Comparison of ENCODE assay signal across 8 cellular contexts in the genomic region with DNA sequence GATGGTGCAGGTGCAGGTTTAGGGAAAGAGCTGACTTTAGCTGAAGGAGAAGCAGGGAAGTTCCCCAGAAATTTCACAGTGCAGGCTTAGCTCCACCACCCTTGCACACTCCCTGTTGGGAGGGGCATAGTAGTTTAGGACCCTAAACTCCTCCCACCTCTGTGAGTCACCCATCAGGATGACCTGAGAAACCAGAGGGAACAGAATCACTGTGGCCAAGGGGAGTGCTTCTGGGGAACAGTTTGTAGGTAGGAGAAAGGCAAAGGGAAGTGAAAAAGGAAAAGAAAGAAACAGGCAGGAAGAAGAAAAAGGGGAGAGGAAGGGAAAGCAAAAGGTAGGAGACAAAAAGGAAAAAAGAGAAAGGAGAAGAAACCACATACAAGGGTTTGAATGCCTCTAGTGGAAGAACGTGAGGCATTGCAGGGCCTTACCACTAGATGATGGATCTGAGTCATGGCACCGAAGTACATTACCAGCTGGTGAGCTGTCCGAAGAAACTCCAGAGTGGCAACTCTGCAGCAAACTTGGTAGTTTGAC.
A peak's percentile ranks its signal among the peaks of the same experiment; 100 is the strongest.
DNase-seq lines count a peak whose midpoint lies in the region; ATAC-seq and TF ChIP-seq lines count a peak whose summit lies in the region.

No MANE protein-coding gene starts in this region.

- H3K36me3 ChIP-seq in esophagus muscularis mucosa, result no peaks in the 10 kb centered on the region
- no peaks in the 10 kb centered on the region for H3K36me3 ChIP-seq in gastrocnemius medialis

- TF ChIP-seq CTCF in esophagus muscularis mucosa (IDR thresholded peaks at IDR 0.05) (peak in 1 of 3 experiments; percentile 24), gastrocnemius medialis (IDR thresholded peaks at IDR 0.05 in 4 of 5, conservative IDR thresholded peaks at IDR 0.05 in 1 of 5) (no peak)

- H3K4me3 ChIP-seq in esophagus muscularis mucosa, result no peak overlapping the region
- H3K4me3 ChIP-seq in skeletal muscle cell (ENCODE audit: low read depth, low read length), result no peak overlapping the region
- no peak overlapping the region for H3K4me3 ChIP-seq in gastrocnemius medialis

- peak; percentile 94 for ATAC-seq in GM18519 (IDR thresholded peaks at IDR 0.05; ENCODE audit: low FRiP score, unreplicated experiment)
- peak; percentile 56 for ATAC-seq in HG02885 (IDR thresholded peaks at IDR 0.05; ENCODE audit: poor library complexity, unreplicated experiment)
- ATAC-seq in HG03571 (IDR thresholded peaks at IDR 0.05; ENCODE audit: unreplicated experiment), result no peak
- no peak for ATAC-seq in gastrocnemius medialis

- no peaks in the 10 kb centered on the region for H3K9me3 ChIP-seq in esophagus muscularis mucosa
- no peaks in the 10 kb centered on the region for H3K9me3 ChIP-seq in gastrocnemius medialis

- H3K4me1 ChIP-seq in esophagus muscularis mucosa (peaks cover 0 to 7% (median 3%) of the 10 kb centered on the region in 4 donors), gastrocnemius medialis (no peaks in the 10 kb centered on the region)

- 17% methylated on average over 3 of the region's 3 CpGs for WGBS in esophagus muscularis mucosa

- H3K27ac ChIP-seq in esophagus muscularis mucosa (replicated peaks in 1 of 4), result peak overlapping the region in 3 of 4 donors; percentile 8 to 35 (median 31)
- no peak overlapping the region for H3K27ac ChIP-seq in gastrocnemius medialis

- no peaks in the 10 kb centered on the region for H3K27me3 ChIP-seq in esophagus muscularis mucosa
- no peaks in the 10 kb centered on the region for H3K27me3 ChIP-seq in gastrocnemius medialis

- no peak for TF ChIP-seq POLR2A in esophagus muscularis mucosa (IDR thresholded peaks at IDR 0.05; ENCODE audit: low read depth)
- no peak for TF ChIP-seq POLR2A in gastrocnemius medialis (IDR thresholded peaks at IDR 0.05)

- intact Hi-C loops in esophagus muscularis mucosa (cut with DNase I) (no loop called here), gastrocnemius medialis (cut with DNase I; ENCODE audit: low total_unique reads) (loop anchor here (10.0 kb wide), 1 partner anchor 1824 kb away; a partner anchor contains a TSS)

- no peak for TF ChIP-seq EP300 in esophagus muscularis mucosa (IDR thresholded peaks at IDR 0.05)

- in situ Hi-C loops in gastrocnemius medialis (cut with MboI; ENCODE audit: low sequenced_read_pairs in 4 of 4), result no loop called here

- DNase-seq in NCI-H446 treated with DMSO at 0.1 percent for 48 hours (lab: John Stamatoyannopoulos, UW) (peak; percentile 83), esophagus muscularis mucosa (ENCODE audit: extremely low spot score) (no peak), skeletal muscle cell (ENCODE audit: low read depth) (peak; percentile 77), gastrocnemius medialis (no peak), T-helper 9 cell (no peak)

Comparison
In these comparisons a context has a peak if more than half of its experiments do, and no peak if none do; other contexts are left out.
1. ATAC-seq: peak in GM18519 (single experiment) and HG02885 (single experiment); none in HG03571 (single experiment) and gastrocnemius medialis (0 of 2).
2. DNase-seq: peak in NCI-H446 treated with DMSO at 0.1 percent for 48 hours (single experiment) and skeletal muscle cell (single experiment); none in esophagus muscularis mucosa (single experiment), gastrocnemius medialis (0 of 2) and T-helper 9 cell (single experiment).
3. H3K27ac ChIP-seq: peak in esophagus muscularis mucosa (3 of 4); none in gastrocnemius medialis (0 of 4).